Comparison of ENCODE assay signal across 1 cellular context in the genomic region with DNA sequence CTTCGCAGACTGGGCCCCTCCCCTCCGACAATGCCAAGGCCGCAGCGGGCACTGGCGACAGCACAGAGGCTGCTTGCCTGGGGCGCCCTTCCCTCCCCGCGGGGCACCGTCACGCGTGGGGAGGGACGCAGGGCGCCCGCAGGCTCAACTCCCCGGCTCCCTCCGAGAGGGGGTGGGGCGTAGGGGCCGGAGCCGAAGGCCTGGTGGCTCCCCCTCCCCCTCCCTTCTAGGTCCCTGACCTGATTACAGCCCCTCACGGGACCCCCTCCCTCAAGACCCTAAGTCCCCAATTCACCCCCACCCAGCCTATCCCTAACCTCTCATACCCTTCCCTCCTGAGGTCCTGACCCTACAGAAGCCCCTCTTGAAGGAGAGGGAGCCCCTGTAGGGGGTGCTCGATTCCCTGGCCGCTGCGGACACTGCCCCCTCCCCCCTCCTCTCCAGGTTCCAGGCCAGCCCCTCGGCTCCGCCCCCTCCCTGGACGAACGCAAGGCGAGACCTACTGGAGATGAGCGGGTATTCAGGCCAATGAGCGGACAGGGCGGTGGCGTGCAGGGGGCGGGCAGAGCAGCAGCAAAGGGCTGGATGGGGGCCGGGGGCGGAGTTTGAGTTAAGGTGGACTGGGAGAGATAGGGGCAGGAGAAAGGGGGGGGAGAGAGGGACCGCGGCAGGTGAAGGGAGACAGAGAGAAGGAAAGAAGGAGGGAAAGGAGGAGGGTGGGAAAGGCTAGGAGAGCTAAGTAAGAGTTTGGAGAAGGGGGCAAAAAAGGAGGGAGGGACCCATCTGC.
TF ChIP-seq lines count a peak whose summit lies in the region.

No MANE protein-coding gene starts in this region.

TF ChIP-seq in GM12878, 131 proteins besides CTCF, POLR2A, EP300 and RAD21 (continues in another document):
- TF ChIP-seq STAT1 (conservative IDR thresholded peaks at IDR 0.05), result no peak
- TF ChIP-seq SP1 (IDR thresholded peaks at IDR 0.05; ENCODE audit: low read depth, low read length), result peak; percentile 93
- no peak for TF ChIP-seq KDM1A (IDR thresholded peaks at IDR 0.05; ENCODE audit: borderline replicate concordance)
- TF ChIP-seq NR2C1 (IDR thresholded peaks at IDR 0.05), result peak; percentile 27; the same call in 1 of the 2 replicates
- no peak for TF ChIP-seq SREBF2 (IDR thresholded peaks at IDR 0.05; ENCODE audit: low read length)
- TF ChIP-seq SMARCA5 (IDR thresholded peaks at IDR 0.05), result no peak
- TF ChIP-seq, protein P1, sequence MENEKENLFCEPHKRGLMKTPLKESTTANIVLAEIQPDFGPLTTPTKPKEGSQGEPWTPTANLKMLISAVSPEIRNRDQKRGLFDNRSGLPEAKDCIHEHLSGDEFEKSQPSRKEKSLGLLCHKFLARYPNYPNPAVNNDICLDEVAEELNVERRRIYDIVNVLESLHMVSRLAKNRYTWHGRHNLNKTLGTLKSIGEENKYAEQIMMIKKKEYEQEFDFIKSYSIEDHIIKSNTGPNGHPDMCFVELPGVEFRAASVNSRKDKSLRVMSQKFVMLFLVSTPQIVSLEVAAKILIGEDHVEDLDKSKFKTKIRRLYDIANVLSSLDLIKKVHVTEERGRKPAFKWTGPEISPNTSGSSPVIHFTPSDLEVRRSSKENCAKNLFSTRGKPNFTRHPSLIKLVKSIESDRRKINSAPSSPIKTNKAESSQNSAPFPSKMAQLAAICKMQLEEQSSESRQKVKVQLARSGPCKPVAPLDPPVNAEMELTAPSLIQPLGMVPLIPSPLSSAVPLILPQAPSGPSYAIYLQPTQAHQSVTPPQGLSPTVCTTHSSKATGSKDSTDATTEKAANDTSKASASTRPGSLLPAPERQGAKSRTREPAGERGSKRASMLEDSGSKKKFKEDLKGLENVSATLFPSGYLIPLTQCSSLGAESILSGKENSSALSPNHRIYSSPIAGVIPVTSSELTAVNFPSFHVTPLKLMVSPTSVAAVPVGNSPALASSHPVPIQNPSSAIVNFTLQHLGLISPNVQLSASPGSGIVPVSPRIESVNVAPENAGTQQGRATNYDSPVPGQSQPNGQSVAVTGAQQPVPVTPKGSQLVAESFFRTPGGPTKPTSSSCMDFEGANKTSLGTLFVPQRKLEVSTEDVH (IDR thresholded peaks at IDR 0.05; ENCODE audit: low read depth, partially characterized antibody), result peak; percentile 29
- peak; percentile 86 for TF ChIP-seq HDGF (IDR thresholded peaks at IDR 0.05)
- no peak for TF ChIP-seq FOXK2 (IDR thresholded peaks at IDR 0.05)
- TF ChIP-seq, protein P2, sequence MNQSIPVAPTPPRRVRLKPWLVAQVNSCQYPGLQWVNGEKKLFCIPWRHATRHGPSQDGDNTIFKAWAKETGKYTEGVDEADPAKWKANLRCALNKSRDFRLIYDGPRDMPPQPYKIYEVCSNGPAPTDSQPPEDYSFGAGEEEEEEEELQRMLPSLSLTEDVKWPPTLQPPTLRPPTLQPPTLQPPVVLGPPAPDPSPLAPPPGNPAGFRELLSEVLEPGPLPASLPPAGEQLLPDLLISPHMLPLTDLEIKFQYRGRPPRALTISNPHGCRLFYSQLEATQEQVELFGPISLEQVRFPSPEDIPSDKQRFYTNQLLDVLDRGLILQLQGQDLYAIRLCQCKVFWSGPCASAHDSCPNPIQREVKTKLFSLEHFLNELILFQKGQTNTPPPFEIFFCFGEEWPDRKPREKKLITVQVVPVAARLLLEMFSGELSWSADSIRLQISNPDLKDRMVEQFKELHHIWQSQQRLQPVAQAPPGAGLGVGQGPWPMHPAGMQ (IDR thresholded peaks at IDR 0.05; ENCODE audit: borderline replicate concordance), result no peak
- TF ChIP-seq RUNX3 (IDR thresholded peaks at IDR 0.05; ENCODE audit: low read length), result no peak
- TF ChIP-seq LARP7 (IDR thresholded peaks at IDR 0.05), result no peak
- TF ChIP-seq, protein P3, sequence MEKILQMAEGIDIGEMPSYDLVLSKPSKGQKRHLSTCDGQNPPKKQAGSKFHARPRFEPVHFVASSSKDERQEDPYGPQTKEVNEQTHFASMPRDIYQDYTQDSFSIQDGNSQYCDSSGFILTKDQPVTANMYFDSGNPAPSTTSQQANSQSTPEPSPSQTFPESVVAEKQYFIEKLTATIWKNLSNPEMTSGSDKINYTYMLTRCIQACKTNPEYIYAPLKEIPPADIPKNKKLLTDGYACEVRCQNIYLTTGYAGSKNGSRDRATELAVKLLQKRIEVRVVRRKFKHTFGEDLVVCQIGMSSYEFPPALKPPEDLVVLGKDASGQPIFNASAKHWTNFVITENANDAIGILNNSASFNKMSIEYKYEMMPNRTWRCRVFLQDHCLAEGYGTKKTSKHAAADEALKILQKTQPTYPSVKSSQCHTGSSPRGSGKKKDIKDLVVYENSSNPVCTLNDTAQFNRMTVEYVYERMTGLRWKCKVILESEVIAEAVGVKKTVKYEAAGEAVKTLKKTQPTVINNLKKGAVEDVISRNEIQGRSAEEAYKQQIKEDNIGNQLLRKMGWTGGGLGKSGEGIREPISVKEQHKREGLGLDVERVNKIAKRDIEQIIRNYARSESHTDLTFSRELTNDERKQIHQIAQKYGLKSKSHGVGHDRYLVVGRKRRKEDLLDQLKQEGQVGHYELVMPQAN (conservative IDR thresholded peaks at IDR 0.05), result 0 out of 2 replicates have a peak, but pooled peaks have one; percentile 63
- TF ChIP-seq SMAD1 (IDR thresholded peaks at IDR 0.05; ENCODE audit: low read depth, partially characterized antibody), result peak; percentile 23
- no peak for TF ChIP-seq SIN3A (IDR thresholded peaks at IDR 0.05; ENCODE audit: low read depth, low read length)
- TF ChIP-seq, protein P4, sequence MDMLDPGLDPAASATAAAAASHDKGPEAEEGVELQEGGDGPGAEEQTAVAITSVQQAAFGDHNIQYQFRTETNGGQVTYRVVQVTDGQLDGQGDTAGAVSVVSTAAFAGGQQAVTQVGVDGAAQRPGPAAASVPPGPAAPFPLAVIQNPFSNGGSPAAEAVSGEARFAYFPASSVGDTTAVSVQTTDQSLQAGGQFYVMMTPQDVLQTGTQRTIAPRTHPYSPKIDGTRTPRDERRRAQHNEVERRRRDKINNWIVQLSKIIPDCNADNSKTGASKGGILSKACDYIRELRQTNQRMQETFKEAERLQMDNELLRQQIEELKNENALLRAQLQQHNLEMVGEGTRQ (IDR thresholded peaks at IDR 0.05; ENCODE audit: borderline replicate concordance, low read depth, low read length), result no peak
- peak; percentile 92 to 97 for TF ChIP-seq BHLHE40 (IDR thresholded peaks at IDR 0.05; ENCODE audit: borderline replicate concordance in 1 of 2, low read depth in 2 of 2, low read length in 1 of 2)
- no peak for TF ChIP-seq ESRRA (IDR thresholded peaks at IDR 0.05; ENCODE audit: low read length)
- TF ChIP-seq, protein P5, sequence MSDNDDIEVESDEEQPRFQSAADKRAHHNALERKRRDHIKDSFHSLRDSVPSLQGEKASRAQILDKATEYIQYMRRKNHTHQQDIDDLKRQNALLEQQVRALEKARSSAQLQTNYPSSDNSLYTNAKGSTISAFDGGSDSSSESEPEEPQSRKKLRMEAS (IDR thresholded peaks at IDR 0.05; ENCODE audit: low read depth, low read length), result no peak
- no peak for TF ChIP-seq NR2C2 (IDR thresholded peaks at IDR 0.05; ENCODE audit: borderline replicate concordance, control insufficient read depth, insufficient read length, low read depth)
- peak; percentile 84 for TF ChIP-seq NR2F1 (conservative IDR thresholded peaks at IDR 0.05)
- 0 out of 2 replicates have a peak, but pooled peaks have one; percentile 28 for TF ChIP-seq YY1 (IDR thresholded peaks at IDR 0.05; ENCODE audit: low read depth, low read length)
- TF ChIP-seq CBX3 (IDR thresholded peaks at IDR 0.05; ENCODE audit: borderline replicate concordance, low read depth), result no peak
- TF ChIP-seq, protein P6, sequence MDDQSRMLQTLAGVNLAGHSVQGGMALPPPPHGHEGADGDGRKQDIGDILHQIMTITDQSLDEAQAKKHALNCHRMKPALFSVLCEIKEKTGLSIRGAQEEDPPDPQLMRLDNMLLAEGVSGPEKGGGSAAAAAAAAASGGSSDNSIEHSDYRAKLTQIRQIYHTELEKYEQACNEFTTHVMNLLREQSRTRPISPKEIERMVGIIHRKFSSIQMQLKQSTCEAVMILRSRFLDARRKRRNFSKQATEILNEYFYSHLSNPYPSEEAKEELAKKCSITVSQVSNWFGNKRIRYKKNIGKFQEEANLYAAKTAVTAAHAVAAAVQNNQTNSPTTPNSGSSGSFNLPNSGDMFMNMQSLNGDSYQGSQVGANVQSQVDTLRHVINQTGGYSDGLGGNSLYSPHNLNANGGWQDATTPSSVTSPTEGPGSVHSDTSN (IDR thresholded peaks at IDR 0.05; ENCODE audit: insufficient replicate concordance, low read depth, low read length), result peak; percentile 96
- TF ChIP-seq, protein P7, sequence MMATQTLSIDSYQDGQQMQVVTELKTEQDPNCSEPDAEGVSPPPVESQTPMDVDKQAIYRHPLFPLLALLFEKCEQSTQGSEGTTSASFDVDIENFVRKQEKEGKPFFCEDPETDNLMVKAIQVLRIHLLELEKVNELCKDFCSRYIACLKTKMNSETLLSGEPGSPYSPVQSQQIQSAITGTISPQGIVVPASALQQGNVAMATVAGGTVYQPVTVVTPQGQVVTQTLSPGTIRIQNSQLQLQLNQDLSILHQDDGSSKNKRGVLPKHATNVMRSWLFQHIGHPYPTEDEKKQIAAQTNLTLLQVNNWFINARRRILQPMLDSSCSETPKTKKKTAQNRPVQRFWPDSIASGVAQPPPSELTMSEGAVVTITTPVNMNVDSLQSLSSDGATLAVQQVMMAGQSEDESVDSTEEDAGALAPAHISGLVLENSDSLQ (IDR thresholded peaks at IDR 0.05), result peak; percentile 98
- peak; percentile 45 for TF ChIP-seq FOS (IDR thresholded peaks at IDR 0.05; ENCODE audit: borderline replicate concordance, extremely low read depth, insufficient read length)
- no peak for TF ChIP-seq RAD51 (IDR thresholded peaks at IDR 0.05)
- TF ChIP-seq, protein P8, sequence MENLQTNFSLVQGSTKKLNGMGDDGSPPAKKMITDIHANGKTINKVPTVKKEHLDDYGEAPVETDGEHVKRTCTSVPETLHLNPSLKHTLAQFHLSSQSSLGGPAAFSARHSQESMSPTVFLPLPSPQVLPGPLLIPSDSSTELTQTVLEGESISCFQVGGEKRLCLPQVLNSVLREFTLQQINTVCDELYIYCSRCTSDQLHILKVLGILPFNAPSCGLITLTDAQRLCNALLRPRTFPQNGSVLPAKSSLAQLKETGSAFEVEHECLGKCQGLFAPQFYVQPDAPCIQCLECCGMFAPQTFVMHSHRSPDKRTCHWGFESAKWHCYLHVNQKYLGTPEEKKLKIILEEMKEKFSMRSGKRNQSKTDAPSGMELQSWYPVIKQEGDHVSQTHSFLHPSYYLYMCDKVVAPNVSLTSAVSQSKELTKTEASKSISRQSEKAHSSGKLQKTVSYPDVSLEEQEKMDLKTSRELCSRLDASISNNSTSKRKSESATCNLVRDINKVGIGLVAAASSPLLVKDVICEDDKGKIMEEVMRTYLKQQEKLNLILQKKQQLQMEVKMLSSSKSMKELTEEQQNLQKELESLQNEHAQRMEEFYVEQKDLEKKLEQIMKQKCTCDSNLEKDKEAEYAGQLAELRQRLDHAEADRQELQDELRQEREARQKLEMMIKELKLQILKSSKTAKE (IDR thresholded peaks at IDR 0.05; ENCODE audit: low read depth, poor library complexity, severe bottlenecking), result peak; percentile 42
- no peak for TF ChIP-seq BMI1 (IDR thresholded peaks at IDR 0.05; ENCODE audit: borderline replicate concordance)
- no peak for TF ChIP-seq PAX8 (IDR thresholded peaks at IDR 0.05)
- no peak for TF ChIP-seq RCOR1 (conservative IDR thresholded peaks at IDR 0.05; ENCODE audit: low read depth, low read length)
- TF ChIP-seq, protein P9, sequence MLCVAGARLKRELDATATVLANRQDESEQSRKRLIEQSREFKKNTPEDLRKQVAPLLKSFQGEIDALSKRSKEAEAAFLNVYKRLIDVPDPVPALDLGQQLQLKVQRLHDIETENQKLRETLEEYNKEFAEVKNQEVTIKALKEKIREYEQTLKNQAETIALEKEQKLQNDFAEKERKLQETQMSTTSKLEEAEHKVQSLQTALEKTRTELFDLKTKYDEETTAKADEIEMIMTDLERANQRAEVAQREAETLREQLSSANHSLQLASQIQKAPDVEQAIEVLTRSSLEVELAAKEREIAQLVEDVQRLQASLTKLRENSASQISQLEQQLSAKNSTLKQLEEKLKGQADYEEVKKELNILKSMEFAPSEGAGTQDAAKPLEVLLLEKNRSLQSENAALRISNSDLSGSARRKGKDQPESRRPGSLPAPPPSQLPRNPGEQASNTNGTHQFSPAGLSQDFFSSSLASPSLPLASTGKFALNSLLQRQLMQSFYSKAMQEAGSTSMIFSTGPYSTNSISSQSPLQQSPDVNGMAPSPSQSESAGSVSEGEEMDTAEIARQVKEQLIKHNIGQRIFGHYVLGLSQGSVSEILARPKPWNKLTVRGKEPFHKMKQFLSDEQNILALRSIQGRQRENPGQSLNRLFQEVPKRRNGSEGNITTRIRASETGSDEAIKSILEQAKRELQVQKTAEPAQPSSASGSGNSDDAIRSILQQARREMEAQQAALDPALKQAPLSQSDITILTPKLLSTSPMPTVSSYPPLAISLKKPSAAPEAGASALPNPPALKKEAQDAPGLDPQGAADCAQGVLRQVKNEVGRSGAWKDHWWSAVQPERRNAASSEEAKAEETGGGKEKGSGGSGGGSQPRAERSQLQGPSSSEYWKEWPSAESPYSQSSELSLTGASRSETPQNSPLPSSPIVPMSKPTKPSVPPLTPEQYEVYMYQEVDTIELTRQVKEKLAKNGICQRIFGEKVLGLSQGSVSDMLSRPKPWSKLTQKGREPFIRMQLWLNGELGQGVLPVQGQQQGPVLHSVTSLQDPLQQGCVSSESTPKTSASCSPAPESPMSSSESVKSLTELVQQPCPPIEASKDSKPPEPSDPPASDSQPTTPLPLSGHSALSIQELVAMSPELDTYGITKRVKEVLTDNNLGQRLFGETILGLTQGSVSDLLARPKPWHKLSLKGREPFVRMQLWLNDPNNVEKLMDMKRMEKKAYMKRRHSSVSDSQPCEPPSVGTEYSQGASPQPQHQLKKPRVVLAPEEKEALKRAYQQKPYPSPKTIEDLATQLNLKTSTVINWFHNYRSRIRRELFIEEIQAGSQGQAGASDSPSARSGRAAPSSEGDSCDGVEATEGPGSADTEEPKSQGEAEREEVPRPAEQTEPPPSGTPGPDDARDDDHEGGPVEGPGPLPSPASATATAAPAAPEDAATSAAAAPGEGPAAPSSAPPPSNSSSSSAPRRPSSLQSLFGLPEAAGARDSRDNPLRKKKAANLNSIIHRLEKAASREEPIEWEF (IDR thresholded peaks at IDR 0.05; ENCODE audit: insufficient replicate concordance, low read depth, low read length), result no peak
- TF ChIP-seq, protein P10, sequence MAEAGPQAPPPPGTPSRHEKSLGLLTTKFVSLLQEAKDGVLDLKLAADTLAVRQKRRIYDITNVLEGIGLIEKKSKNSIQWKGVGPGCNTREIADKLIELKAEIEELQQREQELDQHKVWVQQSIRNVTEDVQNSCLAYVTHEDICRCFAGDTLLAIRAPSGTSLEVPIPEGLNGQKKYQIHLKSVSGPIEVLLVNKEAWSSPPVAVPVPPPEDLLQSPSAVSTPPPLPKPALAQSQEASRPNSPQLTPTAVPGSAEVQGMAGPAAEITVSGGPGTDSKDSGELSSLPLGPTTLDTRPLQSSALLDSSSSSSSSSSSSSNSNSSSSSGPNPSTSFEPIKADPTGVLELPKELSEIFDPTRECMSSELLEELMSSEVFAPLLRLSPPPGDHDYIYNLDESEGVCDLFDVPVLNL (IDR thresholded peaks at IDR 0.05; ENCODE audit: low read depth, low read length), result no peak
- no peak for TF ChIP-seq POLR2AphosphoS5 (IDR thresholded peaks at IDR 0.05; ENCODE audit: low read length)
- TF ChIP-seq JUND (IDR thresholded peaks at IDR 0.05; ENCODE audit: low read depth, low read length), result no peak
